8 cellular contexts compared by ENCODE assay signal in the genomic region with DNA sequence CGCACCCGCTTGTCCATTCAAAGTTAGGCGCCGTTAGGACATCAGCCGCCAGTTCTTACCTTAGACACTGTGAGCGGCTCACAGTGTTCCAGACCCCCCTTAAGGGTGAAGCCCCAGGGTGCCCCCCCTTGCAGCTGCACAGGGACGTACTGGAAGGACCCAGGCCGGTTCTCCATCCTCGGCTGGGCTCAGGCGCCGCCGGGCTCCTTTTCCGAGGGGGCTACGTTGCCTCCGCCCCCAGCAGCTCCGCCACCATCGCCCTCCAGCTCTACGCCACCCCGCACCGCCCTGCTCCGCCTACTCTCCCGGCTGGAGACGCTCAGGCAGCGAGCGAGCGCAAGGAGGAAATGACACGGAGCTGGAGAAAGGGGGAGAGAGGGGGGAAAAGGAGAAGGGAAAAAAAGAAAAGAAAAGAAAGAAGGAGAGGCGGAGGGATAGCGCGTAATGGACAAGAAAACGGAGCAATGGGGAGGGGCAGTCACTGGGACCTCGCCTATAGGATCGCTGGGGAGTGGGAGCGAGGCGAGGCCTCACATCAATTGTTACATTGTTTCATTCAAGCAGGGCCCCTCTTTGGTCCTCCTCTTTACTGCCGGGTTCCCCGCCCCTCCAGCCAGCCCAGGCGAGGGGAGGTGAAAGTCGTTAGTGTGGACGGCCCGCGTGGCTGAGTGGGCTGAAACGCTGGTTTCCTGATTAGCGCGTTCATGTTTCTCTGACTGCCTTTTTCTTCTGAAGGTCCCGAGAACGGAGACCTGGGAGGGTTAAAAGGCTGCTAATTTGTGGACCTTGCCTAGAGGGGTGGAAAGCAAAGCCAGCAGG. TPM values are rescaled to one million over a fixed set of nuclear protein-coding genes. Genes with fewer than 3 reads are reported as not detected.
DNase-seq lines count a peak whose midpoint lies in the region; ATAC-seq and TF ChIP-seq lines count a peak whose summit lies in the region.

A gene with protein sequence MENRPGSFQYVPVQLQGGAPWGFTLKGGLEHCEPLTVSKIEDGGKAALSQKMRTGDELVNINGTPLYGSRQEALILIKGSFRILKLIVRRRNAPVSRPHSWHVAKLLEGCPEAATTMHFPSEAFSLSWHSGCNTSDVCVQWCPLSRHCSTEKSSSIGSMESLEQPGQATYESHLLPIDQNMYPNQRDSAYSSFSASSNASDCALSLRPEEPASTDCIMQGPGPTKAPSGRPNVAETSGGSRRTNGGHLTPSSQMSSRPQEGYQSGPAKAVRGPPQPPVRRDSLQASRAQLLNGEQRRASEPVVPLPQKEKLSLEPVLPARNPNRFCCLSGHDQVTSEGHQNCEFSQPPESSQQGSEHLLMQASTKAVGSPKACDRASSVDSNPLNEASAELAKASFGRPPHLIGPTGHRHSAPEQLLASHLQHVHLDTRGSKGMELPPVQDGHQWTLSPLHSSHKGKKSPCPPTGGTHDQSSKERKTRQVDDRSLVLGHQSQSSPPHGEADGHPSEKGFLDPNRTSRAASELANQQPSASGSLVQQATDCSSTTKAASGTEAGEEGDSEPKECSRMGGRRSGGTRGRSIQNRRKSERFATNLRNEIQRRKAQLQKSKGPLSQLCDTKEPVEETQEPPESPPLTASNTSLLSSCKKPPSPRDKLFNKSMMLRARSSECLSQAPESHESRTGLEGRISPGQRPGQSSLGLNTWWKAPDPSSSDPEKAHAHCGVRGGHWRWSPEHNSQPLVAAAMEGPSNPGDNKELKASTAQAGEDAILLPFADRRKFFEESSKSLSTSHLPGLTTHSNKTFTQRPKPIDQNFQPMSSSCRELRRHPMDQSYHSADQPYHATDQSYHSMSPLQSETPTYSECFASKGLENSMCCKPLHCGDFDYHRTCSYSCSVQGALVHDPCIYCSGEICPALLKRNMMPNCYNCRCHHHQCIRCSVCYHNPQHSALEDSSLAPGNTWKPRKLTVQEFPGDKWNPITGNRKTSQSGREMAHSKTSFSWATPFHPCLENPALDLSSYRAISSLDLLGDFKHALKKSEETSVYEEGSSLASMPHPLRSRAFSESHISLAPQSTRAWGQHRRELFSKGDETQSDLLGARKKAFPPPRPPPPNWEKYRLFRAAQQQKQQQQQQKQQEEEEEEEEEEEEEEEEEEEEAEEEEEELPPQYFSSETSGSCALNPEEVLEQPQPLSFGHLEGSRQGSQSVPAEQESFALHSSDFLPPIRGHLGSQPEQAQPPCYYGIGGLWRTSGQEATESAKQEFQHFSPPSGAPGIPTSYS (N-terminal part only) (minus strand): TSS at position 352 of the 819 bp plus-strand sequence. CDS start 176 bp downstream, at position 176.

- CTCF ChIA-PET in WTC11 (lab: Charles Lee), result interaction anchor here (0.6 to 0.9 kb wide), 2 partner anchors 44 to 113 kb away, joined by 3 to 4 read pairs; no protein-coding TSS in a partner anchor

- H3K36me3 Mint-ChIP-seq in WTC11, result no peaks in the 10 kb centered on the region; the same call in 1 of the 2 replicates

- POLR2A ChIA-PET in WTC11 (lab: Charles Lee), result interaction anchor here (0.6 kb wide), 1 partner anchor 664 kb away, joined by 4 read pairs; no protein-coding TSS in a partner anchor

- DNase-seq in D341Med (ENCODE audit: low spot score) (peak; percentile 8), WTC11 (ENCODE audit: low spot score) (peak; percentile 64), cardiac muscle cell (ENCODE audit: low read depth in 1 of 2, low spot score in 1 of 2) (peak; percentile 33 to 73), HCEC 1CT (no peak), NCI-H1417 treated with DMSO at 0.1 percent for 48 hours (lab: John Stamatoyannopoulos, UW) (no peak), HuH-7.5 (ENCODE audit: low spot score) (no peak)

- H3K27ac ChIP-seq in cardiac muscle cell (no peak within 1 kb of the TSS), neutrophil (peak within 1 kb of the TSS; percentile 79)

- H3K9me3 ChIP-seq in cardiac muscle cell (ENCODE audit: low read depth) (no peaks in the 10 kb centered on the region), neutrophil (no peaks in the 10 kb centered on the region)

- no peaks in the 10 kb centered on the region for H3K9me3 Mint-ChIP-seq in WTC11

- H3K4me3 Mint-ChIP-seq in WTC11, result peak within 1 kb of the TSS; percentile 81

- H3K27me3 ChIP-seq in cardiac muscle cell (no peaks in the 10 kb centered on the region), neutrophil (no peaks in the 10 kb centered on the region)

- no peak for TF ChIP-seq CTCF in WTC11 (IDR thresholded peaks at IDR 0.05)
- no peak for TF ChIP-seq CTCF in cardiac muscle cell (IDR thresholded peaks at IDR 0.05; ENCODE audit: low read depth, low read length)
- TF ChIP-seq CTCF in neutrophil (IDR thresholded peaks at IDR 0.05), result no peak

- H3K4me1 ChIP-seq in cardiac muscle cell (ENCODE audit: low read depth) (peaks cover 5% of the 10 kb centered on the region), neutrophil (ENCODE audit: control insufficient read depth in 1 of 2, insufficient read depth in 1 of 2, low read depth in 1 of 2, low read length in 1 of 2) (peaks cover 33 to 59% of the 10 kb centered on the region in 2 experiments)

- ATAC-seq in WTC11 (peak; percentile 90), HG03025 (IDR thresholded peaks at IDR 0.05; ENCODE audit: low FRiP score, unreplicated experiment) (no peak)

- peaks cover 6% of the 10 kb centered on the region; the same call in 1 of the 2 replicates for H3K27me3 Mint-ChIP-seq in WTC11 (ENCODE audit: low read depth)

- peak within 1 kb of the TSS; percentile 60 for H3K27ac Mint-ChIP-seq in WTC11

- H3K4me3 ChIP-seq in cardiac muscle cell, result peak within 1 kb of the TSS; percentile 32
- H3K4me3 ChIP-seq in neutrophil (ENCODE audit: low read depth in 1 of 2, low read length in 1 of 2), result peak within 1 kb of the TSS; percentile 60 to 66

- H3K4me1 Mint-ChIP-seq in WTC11, result peaks cover 24% of the 10 kb centered on the region

- no peaks in the 10 kb centered on the region for H3K36me3 ChIP-seq in cardiac muscle cell
- no peaks in the 10 kb centered on the region for H3K36me3 ChIP-seq in neutrophil

TF ChIP-seq in WTC11, 78 proteins besides CTCF, POLR2A, EP300 and RAD21 (continues in another document):
- TF ChIP-seq, protein P1, sequence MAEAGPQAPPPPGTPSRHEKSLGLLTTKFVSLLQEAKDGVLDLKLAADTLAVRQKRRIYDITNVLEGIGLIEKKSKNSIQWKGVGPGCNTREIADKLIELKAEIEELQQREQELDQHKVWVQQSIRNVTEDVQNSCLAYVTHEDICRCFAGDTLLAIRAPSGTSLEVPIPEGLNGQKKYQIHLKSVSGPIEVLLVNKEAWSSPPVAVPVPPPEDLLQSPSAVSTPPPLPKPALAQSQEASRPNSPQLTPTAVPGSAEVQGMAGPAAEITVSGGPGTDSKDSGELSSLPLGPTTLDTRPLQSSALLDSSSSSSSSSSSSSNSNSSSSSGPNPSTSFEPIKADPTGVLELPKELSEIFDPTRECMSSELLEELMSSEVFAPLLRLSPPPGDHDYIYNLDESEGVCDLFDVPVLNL (CRISPR knock-in tag; IDR thresholded peaks at IDR 0.05; ENCODE audit: borderline replicate concordance, low read depth), result no peak
- TF ChIP-seq HMGA2 (CRISPR knock-in tag; IDR thresholded peaks at IDR 0.05) (no peak), NFATC4 (CRISPR knock-in tag; IDR thresholded peaks at IDR 0.05) (no peak), TCF7 (CRISPR knock-in tag; IDR thresholded peaks at IDR 0.05; ENCODE audit: low read depth) (no peak), ZNF416 (CRISPR knock-in tag; IDR thresholded peaks at IDR 0.05) (no peak), ETV6 (CRISPR knock-in tag; IDR thresholded peaks at IDR 0.05) (0 out of 2 replicates have a peak, but pooled peaks have one; percentile 19), TEAD1 (CRISPR knock-in tag; IDR thresholded peaks at IDR 0.05) (no peak)
- TF ChIP-seq, protein P2, sequence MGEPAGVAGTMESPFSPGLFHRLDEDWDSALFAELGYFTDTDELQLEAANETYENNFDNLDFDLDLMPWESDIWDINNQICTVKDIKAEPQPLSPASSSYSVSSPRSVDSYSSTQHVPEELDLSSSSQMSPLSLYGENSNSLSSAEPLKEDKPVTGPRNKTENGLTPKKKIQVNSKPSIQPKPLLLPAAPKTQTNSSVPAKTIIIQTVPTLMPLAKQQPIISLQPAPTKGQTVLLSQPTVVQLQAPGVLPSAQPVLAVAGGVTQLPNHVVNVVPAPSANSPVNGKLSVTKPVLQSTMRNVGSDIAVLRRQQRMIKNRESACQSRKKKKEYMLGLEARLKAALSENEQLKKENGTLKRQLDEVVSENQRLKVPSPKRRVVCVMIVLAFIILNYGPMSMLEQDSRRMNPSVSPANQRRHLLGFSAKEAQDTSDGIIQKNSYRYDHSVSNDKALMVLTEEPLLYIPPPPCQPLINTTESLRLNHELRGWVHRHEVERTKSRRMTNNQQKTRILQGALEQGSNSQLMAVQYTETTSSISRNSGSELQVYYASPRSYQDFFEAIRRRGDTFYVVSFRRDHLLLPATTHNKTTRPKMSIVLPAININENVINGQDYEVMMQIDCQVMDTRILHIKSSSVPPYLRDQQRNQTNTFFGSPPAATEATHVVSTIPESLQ (CRISPR knock-in tag; IDR thresholded peaks at IDR 0.05), result no peak
- TF ChIP-seq, protein P3, sequence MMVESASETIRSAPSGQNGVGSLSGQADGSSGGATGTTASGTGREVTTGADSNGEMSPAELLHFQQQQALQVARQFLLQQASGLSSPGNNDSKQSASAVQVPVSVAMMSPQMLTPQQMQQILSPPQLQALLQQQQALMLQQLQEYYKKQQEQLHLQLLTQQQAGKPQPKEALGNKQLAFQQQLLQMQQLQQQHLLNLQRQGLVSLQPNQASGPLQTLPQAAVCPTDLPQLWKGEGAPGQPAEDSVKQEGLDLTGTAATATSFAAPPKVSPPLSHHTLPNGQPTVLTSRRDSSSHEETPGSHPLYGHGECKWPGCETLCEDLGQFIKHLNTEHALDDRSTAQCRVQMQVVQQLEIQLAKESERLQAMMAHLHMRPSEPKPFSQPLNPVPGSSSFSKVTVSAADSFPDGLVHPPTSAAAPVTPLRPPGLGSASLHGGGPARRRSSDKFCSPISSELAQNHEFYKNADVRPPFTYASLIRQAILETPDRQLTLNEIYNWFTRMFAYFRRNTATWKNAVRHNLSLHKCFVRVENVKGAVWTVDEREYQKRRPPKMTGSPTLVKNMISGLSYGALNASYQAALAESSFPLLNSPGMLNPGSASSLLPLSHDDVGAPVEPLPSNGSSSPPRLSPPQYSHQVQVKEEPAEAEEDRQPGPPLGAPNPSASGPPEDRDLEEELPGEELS (CRISPR knock-in tag; IDR thresholded peaks at IDR 0.05), result no peak

RNA-seq across cellular contexts. Expression of the gene that starts here (rescaled TPM):
- total RNA-seq in WTC11 (2021) (3.4 to 7.1 TPM (median 3.5 TPM) in 3 replicates), cardiac muscle cell (1.8 and 1.9 TPM in 2 replicates)
- 0.17 and 1.3 TPM in 2 replicates for polyA plus RNA-seq in cardiac muscle cell

Comparison
In these comparisons a context has a peak if more than half of its experiments do, and no peak if none do; other contexts are left out.
1. DNase-seq: peak in D341Med (single experiment), WTC11 (single experiment) and cardiac muscle cell (2 of 2); none in HCEC 1CT (single experiment), NCI-H1417 treated with DMSO at 0.1 percent for 48 hours (single experiment) and HuH-7.5 (single experiment).